ENCODE assay signal across 28 cellular contexts in genomic region chr12:109638735-109639134, GRCh38.
"Had no signal": no experiment of that assay in that cellular context is flagged by ENCODE, and none has a peak within 500 bp of the region (broad histone marks: within the 10 kb centered on the region; RNA-seq: fewer than 3 reads in every experiment).

No MANE protein-coding gene starts in this region.

- H3K27me3 ChIP-seq: neural progenitor cell, ovary, right atrium auricular region, right lobe of liver, sigmoid colon, testis, transverse colon, uterus had no signal

- DNase-seq: naive thymus-derived CD4-positive, alpha-beta T cell; natural killer cell; occipital lobe; ovary; retina; sigmoid colon; small intestine; stimulated activated CD4-positive, alpha-beta T cell treated with anti-CD3 and anti-CD28 coated beads, Interleukin-15, amount 100 ng/mL, for 24 hours; stimulated activated CD4-positive, alpha-beta T cell treated with anti-CD3 and anti-CD28 coated beads, Interleukin-2, amount 100 ng/mL, for 24 hours; stimulated activated CD4-positive, alpha-beta T cell treated with anti-CD3 and anti-CD28 coated beads, Interleukin-4, amount 100 ng/mL, for 1 hour; stimulated activated CD4-positive, alpha-beta T cell treated with anti-CD3 and anti-CD28 coated beads, Interleukin-4, amount 100 ng/mL, for 4 hours; stimulated activated CD8-positive, alpha-beta memory T cell treated with anti-CD3 and anti-CD28 coated beads, Interleukin-4, amount 100 ng/mL, for 48 hours; stimulated activated naive CD4-positive, alpha-beta T cell; stimulated activated naive CD8-positive, alpha-beta T cell treated with anti-CD3 and anti-CD28 coated beads, Interleukin-15, amount 100 ng/mL, for 72 hours; stimulated activated naive CD8-positive, alpha-beta T cell treated with anti-CD3 and anti-CD28 coated beads, Interleukin-15, Interleukin-2, amounts not matched to agents 100 U/mL and 50 U/mL, for 24 hours; substantia nigra; testis; tibial artery; transverse colon; upper lobe of right lung; uterus had no signal

- H3K9ac ChIP-seq: neural progenitor cell, parathyroid adenoma had no signal

- H2AFZ ChIP-seq: neural progenitor cell, parathyroid adenoma had no signal

- H3K79me2 ChIP-seq: parathyroid adenoma had no signal

- H3K9me3 ChIP-seq: ovary, prostate gland, right atrium auricular region, right lobe of liver, sigmoid colon, suprapubic skin, testis, tibial artery, transverse colon, upper lobe of right lung, uterus had no signal

- H3K4me1 ChIP-seq: parathyroid adenoma, prostate gland, right atrium auricular region, right lobe of liver, sigmoid colon, suprapubic skin, testis, tibial artery, transverse colon, upper lobe of right lung, uterus had no signal

- ATAC-seq: naive thymus-derived CD4-positive, alpha-beta T cell; natural killer cell; right lobe of liver; stimulated activated memory B cell treated with anti-CD40 and anti-IgM and Interleukin-4, amounts not matched to agents 10 μg/mL and 1 μg/mL and 100 μg/mL, for 72 hours; stimulated activated naive CD8-positive, alpha-beta T cell treated with anti-CD3 and anti-CD28 coated beads, Interleukin-15, amount 100 ng/mL, for 72 hours; stimulated activated naive CD8-positive, alpha-beta T cell treated with anti-CD3 and anti-CD28 coated beads, Interleukin-15, Interleukin-2, amounts not matched to agents 100 U/mL and 50 U/mL, for 24 hours; upper lobe of right lung had no signal

- H3K27ac ChIP-seq: neural progenitor cell, ovary, parathyroid adenoma, prostate gland, right atrium auricular region, right lobe of liver, sigmoid colon, suprapubic skin, testis, tibial artery, transverse colon, upper lobe of right lung, uterus had no signal

- H3K4me2 ChIP-seq: neural progenitor cell had no signal

- FAIRE-seq: small intestine had no signal

- H3K4me3 ChIP-seq: neural progenitor cell, ovary, prostate gland, right atrium auricular region, right lobe of liver, sigmoid colon, suprapubic skin, testis, tibial artery, transverse colon, upper lobe of right lung, uterus had no signal

- H3K36me3 ChIP-seq: neural progenitor cell, ovary, prostate gland, right atrium auricular region, right lobe of liver, sigmoid colon, suprapubic skin, tibial artery, transverse colon, upper lobe of right lung, uterus had no signal
